ENCODE assay signal across 21 cellular contexts in the genomic region with DNA sequence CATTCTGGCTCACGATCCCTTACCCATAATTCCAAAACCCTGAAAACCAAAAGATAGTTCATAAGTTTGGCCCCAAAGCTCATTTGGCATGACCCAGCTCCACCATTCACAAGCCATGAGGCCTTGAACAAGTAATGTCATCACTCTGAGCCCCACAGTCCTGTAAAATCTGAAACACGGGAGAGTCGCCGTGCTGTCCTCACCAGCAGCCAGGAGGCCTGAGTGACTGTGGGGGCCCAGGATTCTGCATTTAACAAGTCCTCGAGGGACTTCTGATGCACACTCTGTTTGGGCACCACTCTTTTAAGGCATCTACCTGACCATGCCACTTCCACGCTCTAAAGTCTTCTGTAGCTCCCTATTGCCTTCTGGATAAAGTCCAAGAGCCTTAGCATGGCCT.
"Had no signal": no experiment of that assay in that cellular context is flagged by ENCODE, and none has a peak within 500 bp of the region (broad histone marks: within the 10 kb centered on the region; RNA-seq: fewer than 3 reads in every experiment).

No MANE protein-coding gene starts in this region.

- DNase-seq: colonic mucosa; dermis blood vessel endothelial cell; esophagus squamous epithelium; foreskin fibroblast; glutamatergic neuron; islet precursor cell; mammary epithelial cell; mucosa of descending colon; naive thymus-derived CD8-positive, alpha-beta T cell; ovary; stimulated activated CD4-positive, alpha-beta T cell treated with anti-CD3 and anti-CD28 coated beads, Interleukin-15, amount 100 ng/mL, for 24 hours; stimulated activated CD4-positive, alpha-beta T cell treated with anti-CD3 and anti-CD28 coated beads, Interleukin-1b, Interleukin-23, amount 100 ng/mL, for 48 hours; stimulated activated CD4-positive, alpha-beta T cell treated with anti-CD3 and anti-CD28 coated beads, Interleukin-4, amount 100 ng/mL, for 4 hours; stimulated activated naive CD4-positive, alpha-beta T cell treated with Interleukin-2 at 50 U/mL for 16 hours had no signal

- H3K4me1 Mint-ChIP-seq: naive thymus-derived CD8-positive, alpha-beta T cell had no signal

- H3K27me3 Mint-ChIP-seq: naive thymus-derived CD8-positive, alpha-beta T cell had no signal

- H3K9me3 ChIP-seq: colonic mucosa, esophagus squamous epithelium, gastroesophageal sphincter, mucosa of descending colon, ovary, spleen, tibial nerve, upper lobe of right lung, vagina had no signal

- H3K4me3 Mint-ChIP-seq: naive thymus-derived CD8-positive, alpha-beta T cell had no signal

- ATAC-seq: gastroesophageal sphincter; left lobe of liver; mucosa of descending colon; naive thymus-derived CD8-positive, alpha-beta T cell; right cardiac atrium; upper lobe of right lung had no signal

- H3K27me3 ChIP-seq: colonic mucosa, esophagus squamous epithelium, gastroesophageal sphincter, ovary, spleen, tibial nerve, upper lobe of right lung, vagina had no signal

- H3K9me3 Mint-ChIP-seq: naive thymus-derived CD8-positive, alpha-beta T cell had no signal

- H3K27ac ChIP-seq: colonic mucosa, gastroesophageal sphincter, ovary, spleen, upper lobe of right lung had no signal

- H3K36me3 ChIP-seq: colonic mucosa, esophagus squamous epithelium, gastroesophageal sphincter, ovary, spleen, tibial nerve, upper lobe of right lung, vagina had no signal

- H3K36me3 Mint-ChIP-seq: naive thymus-derived CD8-positive, alpha-beta T cell had no signal

- H3K4me1 ChIP-seq: colonic mucosa had no signal

- H3K4me3 ChIP-seq: colonic mucosa, esophagus squamous epithelium, gastroesophageal sphincter, mucosa of descending colon, ovary, spleen, tibial nerve, upper lobe of right lung, vagina had no signal
